ENCODE assay signal across 8 cellular contexts in genomic region chr13:33228645-33229445, GRCh38. TPM values are rescaled to one million over a fixed set of nuclear protein-coding genes. Genes with fewer than 3 reads are reported as not detected.
A peak's percentile ranks its signal among the peaks of the same experiment; 100 is the strongest.
DNase-seq lines count a peak whose midpoint lies in the region; ATAC-seq and TF ChIP-seq lines count a peak whose summit lies in the region.

No MANE protein-coding gene starts in this region.

- ATAC-seq in HG03060 (IDR thresholded peaks at IDR 0.05; ENCODE audit: low read depth, unreplicated experiment) (peak; percentile 55), left colon (peak; percentile 77)

- peak; percentile 20 for DNase-seq in AG08396 (ENCODE audit: low spot score)
- peak; percentile 45 for DNase-seq in NCI-H82 treated with DMSO at 0.1 percent for 48 hours (lab: John Stamatoyannopoulos, UW; ENCODE audit: unreplicated experiment)
- DNase-seq in central memory CD4-positive, alpha-beta T cell = peak; percentile 22
- DNase-seq in left colon = no peak
- peak; percentile 41 to 43 for DNase-seq in thyroid gland
- no peak for DNase-seq in activated naive CD4-positive, alpha-beta T cell (lab: John Stamatoyannopoulos, UW)

- H3K9me3 ChIP-seq in thyroid gland = no peaks in the 10 kb centered on the region

- peak overlapping the region; percentile 20 to 76 (median 76) for H3K27ac ChIP-seq in thyroid gland

- 46 to 48% methylated on average over 12 of the region's 12 CpGs for WGBS in thyroid gland, 2 donors

- TF ChIP-seq POLR2A in thyroid gland (IDR thresholded peaks at IDR 0.05) = no peak

- TF ChIP-seq CTCF in GM12872 (IDR thresholded peaks at IDR 0.05; ENCODE audit: insufficient read depth, low read depth, low read length) (peak; percentile 88), thyroid gland (IDR thresholded peaks at IDR 0.05) (peak; percentile 48 to 95 (median 84))

- no peaks in the 10 kb centered on the region for H3K27me3 ChIP-seq in thyroid gland

- H3K36me3 ChIP-seq in thyroid gland = no peaks in the 10 kb centered on the region

- intact Hi-C loops in left colon (cut with DNase I, micrococcal nuclease) = loop anchor here in 1 of 2 donors (10.0 kb wide), 1 partner anchor 316 kb away; no protein-coding TSS in a partner anchor
- intact Hi-C loops in thyroid gland (cut with DNase I) = loop anchor here (10.0 kb wide), 2 partner anchors 104 to 316 kb away; no protein-coding TSS in a partner anchor

- H3K4me3 ChIP-seq in thyroid gland (replicated peaks in 1 of 3) = no peak overlapping the region

- H3K4me1 ChIP-seq in thyroid gland = peaks cover 51 to 57% of the 10 kb centered on the region in 2 donors

RNA-seq across cellular contexts. Expression of gene STARD13, which starts 56.7 kb away (rescaled TPM):
- total RNA-seq in left colon (10 to 100 TPM; 28.7 to 32.9 TPM), thyroid gland (100 to 1,000 TPM in 1 of 4 donors, 10 to 100 TPM in 3; 52.0 to 114 (median 89.2) TPM)

Comparison
In these comparisons a context has a peak if more than half of its experiments do, and no peak if none do; other contexts are left out.
1. DNase-seq: peak in AG08396 (single experiment), NCI-H82 treated with DMSO at 0.1 percent for 48 hours (single experiment), central memory CD4-positive, alpha-beta T cell (single experiment) and thyroid gland (2 of 2); none in left colon (0 of 2) and activated naive CD4-positive, alpha-beta T cell (0 of 4).